8 cellular contexts compared by ENCODE assay signal in genomic region chr15:43105077-43105769, GRCh38. TPM values are rescaled to one million over a fixed set of nuclear protein-coding genes. Genes with fewer than 3 reads are reported as not detected.
DNase-seq lines count a peak whose midpoint lies in the region; ATAC-seq and TF ChIP-seq lines count a peak whose summit lies in the region.

No MANE protein-coding gene starts in this region.

- H3K4me1 Mint-ChIP-seq in effector memory CD8-positive, alpha-beta T cell (ENCODE audit: low read depth in 2 of 2) = peaks cover 37 to 51% of the 10 kb centered on the region in 2 donors

- H3K9me3 Mint-ChIP-seq in effector memory CD8-positive, alpha-beta T cell = no peaks in the 10 kb centered on the region

- H3K36me3 ChIP-seq in upper lobe of right lung = peaks cover 12% of the 10 kb centered on the region

- H3K27ac ChIP-seq in upper lobe of right lung = peak overlapping the region; percentile 93

- peak overlapping the region; percentile 99 for H3K27ac Mint-ChIP-seq in effector memory CD8-positive, alpha-beta T cell

- H3K4me3 ChIP-seq in mononuclear cell (ENCODE audit: low read length) (peak overlapping the region; percentile 90), upper lobe of right lung (peak overlapping the region; percentile 90)

- H3K9me3 ChIP-seq in mononuclear cell (ENCODE audit: low read depth, low read length) = no peaks in the 10 kb centered on the region
- no peaks in the 10 kb centered on the region for H3K9me3 ChIP-seq in upper lobe of right lung

- TF ChIP-seq CTCF in upper lobe of right lung (IDR thresholded peaks at IDR 0.05) = no peak

- H3K27me3 Mint-ChIP-seq in effector memory CD8-positive, alpha-beta T cell = peaks cover 0 to 6% of the 10 kb centered on the region in 2 donors

- intact Hi-C loops in upper lobe of right lung (cut with DNase I) = no loop called here

- DNase-seq in NCI-H345 (lab: John Stamatoyannopoulos, UW) = peak; percentile 3
- DNase-seq in NCI-H345 treated with DMSO at 0.1 percent for 48 hours (lab: John Stamatoyannopoulos, UW; ENCODE audit: unreplicated experiment) = no peak
- DNase-seq in UCSD-AML1 (lab: John Stamatoyannopoulos, UW; ENCODE audit: unreplicated experiment) = peak; percentile 43
- DNase-seq in effector memory CD8-positive, alpha-beta T cell = peak in 2 of 3 experiments; percentile 12 to 14
- DNase-seq in upper lobe of right lung = no peak

- H3K27me3 ChIP-seq in mononuclear cell (ENCODE audit: insufficient read depth, low read length) (no peaks in the 10 kb centered on the region), upper lobe of right lung (no peaks in the 10 kb centered on the region)

- peak overlapping the region; percentile 93 to 95 for H3K4me3 Mint-ChIP-seq in effector memory CD8-positive, alpha-beta T cell

- ATAC-seq in HG03354 (IDR thresholded peaks at IDR 0.05; ENCODE audit: poor library complexity, severe bottlenecking, unreplicated experiment) = peak; percentile 19
- ATAC-seq in effector memory CD8-positive, alpha-beta T cell (replicated peaks) = peak; percentile 42
- ATAC-seq in upper lobe of right lung = peak; percentile 34
- no peak for ATAC-seq in GM18519 (IDR thresholded peaks at IDR 0.05; ENCODE audit: low FRiP score, unreplicated experiment)

- peaks cover 22% of the 10 kb centered on the region for H3K36me3 Mint-ChIP-seq in effector memory CD8-positive, alpha-beta T cell (ENCODE audit: insufficient read depth)

- H3K4me1 ChIP-seq in mononuclear cell (ENCODE audit: insufficient read depth, low read length) (peaks cover 44% of the 10 kb centered on the region), upper lobe of right lung (peaks cover 22% of the 10 kb centered on the region)

RNA-seq across cellular contexts. Expression of gene UBR1, which starts 0.6 kb away (rescaled TPM):
- 44.7 TPM for total RNA-seq in mononuclear cell
- total RNA-seq in upper lobe of right lung = 37.9 TPM

RNA-seq across cellular contexts. Expression of gene TMEM62, which starts 28.2 kb away (rescaled TPM):
- total RNA-seq in mononuclear cell = 28.8 TPM
- 28.1 TPM for total RNA-seq in upper lobe of right lung

Comparison
In these comparisons a context has a peak if more than half of its experiments do, and no peak if none do; other contexts are left out.
1. DNase-seq: peak in NCI-H345 (single experiment), UCSD-AML1 (single experiment) and effector memory CD8-positive, alpha-beta T cell (2 of 3); none in NCI-H345 treated with DMSO at 0.1 percent for 48 hours (single experiment) and upper lobe of right lung (single experiment).